ENCODE assay signal across 12 cellular contexts in the genomic region with DNA sequence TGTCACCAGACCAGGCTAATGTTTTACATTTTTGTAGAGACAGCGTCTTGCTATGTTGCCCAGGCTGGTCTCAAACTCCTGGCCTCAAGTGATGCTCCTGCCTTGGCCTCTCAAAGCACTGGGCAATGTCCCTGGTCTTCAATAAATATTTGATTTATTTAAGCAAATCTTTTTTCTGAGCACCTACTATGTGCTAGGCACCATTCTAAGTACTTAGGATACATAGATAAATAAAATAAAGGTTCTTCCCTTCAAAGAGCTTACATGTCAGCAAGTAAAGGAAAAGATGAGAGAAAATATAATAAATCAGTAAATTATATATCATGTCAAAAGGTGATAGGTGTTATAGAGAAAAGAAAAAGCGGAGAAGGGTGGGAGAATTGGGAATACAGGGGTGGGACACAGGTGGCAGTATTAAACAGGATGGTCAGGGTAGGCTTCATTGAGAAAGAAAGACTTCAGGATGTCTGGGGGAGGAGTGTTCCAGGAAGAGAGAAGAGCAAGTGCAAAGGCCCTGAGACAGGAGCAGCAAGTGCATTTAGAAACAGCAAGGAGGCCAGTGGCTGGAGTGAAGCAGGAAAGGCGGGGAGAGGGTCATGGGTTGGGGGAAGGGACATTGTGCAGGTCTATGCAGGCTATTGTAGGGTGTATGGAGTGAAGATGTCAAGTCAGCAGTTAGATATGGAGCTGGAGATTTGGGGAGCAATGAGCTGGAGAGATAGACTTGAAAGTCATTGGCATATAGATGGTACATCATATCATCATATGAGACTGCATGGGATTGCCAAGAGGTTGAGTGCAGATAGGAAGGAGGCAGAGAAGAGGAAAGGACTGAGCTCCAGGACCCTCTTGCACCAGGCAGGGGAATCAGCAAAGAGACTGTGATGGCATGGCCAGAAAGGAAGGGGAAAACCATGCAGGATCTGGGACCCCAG. TPM values are rescaled to one million over a fixed set of nuclear protein-coding genes. Genes with fewer than 3 reads are reported as not detected.
DNase-seq lines count a peak whose midpoint lies in the region; ATAC-seq, FAIRE-seq and TF ChIP-seq lines count a peak whose summit lies in the region.
"Had no signal": no experiment of that assay in that cellular context is flagged by ENCODE, and none has a peak within 500 bp of the region (broad histone marks: within the 10 kb centered on the region; RNA-seq: fewer than 3 reads in every experiment).

No MANE protein-coding gene starts in this region.

- no TSS peak for BruUV-seq in PC-9 (replicated peaks; lab: Mats Ljungman, UMichigan)
- BruUV-seq in HepG2 (replicated peaks; lab: Mats Ljungman, UMichigan): TSS peak; percentile 40

- H3K4me2 ChIP-seq in PC-9 (no peak overlapping the region), HepG2 (ENCODE audit: low read depth, low read length) (0 out of 2 replicates have a peak overlapping the region, but pooled peaks have one; percentile 29)
- H3K4me2 ChIP-seq: BLaER1 had no signal

- in situ Hi-C loops in HepG2 (cut with HindIII; ENCODE audit: extremely low pct_ligation_motif_present, low pct_unique_long_range_greater_than_20kb): no loop called here

- no peaks in the 10 kb centered on the region for H3K9me2 ChIP-seq in PC-9 (ENCODE audit: insufficient read depth)

- H4K20me1 ChIP-seq in PC-9 (ENCODE audit: insufficient read depth): no peaks in the 10 kb centered on the region; the same call in 1 of the 2 replicates
- no peaks in the 10 kb centered on the region for H4K20me1 ChIP-seq in HepG2 (ENCODE audit: insufficient read depth, low read length)
- H4K20me1 ChIP-seq: BLaER1 had no signal

- no peak for DNase-seq in PC-9
- no peak for DNase-seq in HepG2 (ENCODE audit: low spot score)
- DNase-seq in aorta: peak; percentile 3 to 12
- no peak for DNase-seq in DMS153 treated with DMSO at 0.1 percent for 48 hours (lab: John Stamatoyannopoulos, UW; ENCODE audit: unreplicated experiment)
- no peak for DNase-seq in ureter (ENCODE audit: low spot score)
- DNase-seq: AML-193; Caco-2; CD8-positive, alpha-beta memory T cell; HCEC 1CT had no signal

- H3K9ac ChIP-seq in HepG2 (ENCODE audit: insufficient read depth, low read depth, low read length): no peak overlapping the region
- H3K9ac ChIP-seq: BLaER1 had no signal

- H3K27me3 ChIP-seq in PC-9 (ENCODE audit: insufficient read depth, low read depth) (no peaks in the 10 kb centered on the region), HepG2 (ENCODE audit: control insufficient read depth in 1 of 2, insufficient read depth in 2 of 2, low read length in 2 of 2) (no peaks in the 10 kb centered on the region), aorta (ENCODE audit: control insufficient read depth in 1 of 2, insufficient read depth in 2 of 2, low read length in 1 of 2) (no peaks in the 10 kb centered on the region)
- H3K27me3 ChIP-seq: BLaER1 had no signal

- intact Hi-C loops in PC-9 (cut with micrococcal nuclease; ENCODE audit: unreplicated experiment): no loop called here
- intact Hi-C loops in HepG2 (cut with micrococcal nuclease; ENCODE audit: unreplicated experiment): no loop called here
- intact Hi-C loops in aorta (cut with DNase I): no loop called here

- TF ChIP-seq CTCF in HEK293 (tag by site-specific recombination; IDR thresholded peaks at IDR 0.05): no peak
- TF ChIP-seq CTCF in PC-9 (conservative IDR thresholded peaks at IDR 0.05): no peak
- TF ChIP-seq CTCF in HepG2 (CRISPR knock-in tag; IDR thresholded peaks at IDR 0.05): no peak

- no peak overlapping the region for H3K27ac ChIP-seq in HEK293 (ENCODE audit: extremely low read depth, low read depth, low read length)
- H3K27ac ChIP-seq in PC-9: 0 out of 2 replicates have a peak overlapping the region, but pooled peaks have one; percentile 38
- H3K27ac ChIP-seq in HepG2 (ENCODE audit: extremely low read length, insufficient read depth, low read length): no peak overlapping the region
- no peak overlapping the region for H3K27ac ChIP-seq in aorta (ENCODE audit: low read depth in 1 of 2, low read length in 2 of 2)
- H3K27ac ChIP-seq: BLaER1 had no signal

- CTCF ChIA-PET in HEK293 (lab: Yijun Ruan, JAX) (interaction anchor here (0.7 to 1.2 kb wide), 2 partner anchors 15 to 16 kb away, joined by 3 to 5 read pairs; no protein-coding TSS in a partner anchor), PC-9 (lab: Charles Lee) (no interaction called here), HepG2 (lab: Yijun Ruan, JAX; ENCODE audit: low intra/inter-chr PET ratio, low total read pairs) (no interaction called here)

- POLR2A ChIA-PET in HEK293 (lab: Yijun Ruan, JAX) (no interaction called here), PC-9 (lab: Charles Lee; ENCODE audit: unreplicated experiment) (interaction anchor here (0.6 kb wide), 1 partner anchor 21 kb away, joined by 3 read pairs; no protein-coding TSS in a partner anchor), HepG2 (lab: Yijun Ruan, JAX) (interaction anchor here (1.0 to 5.3 kb wide), 11 partner anchors 10 to 47 kb away, joined by 3 to 39 read pairs (median 6); no protein-coding TSS in a partner anchor)

- H3K9me3 ChIP-seq in HEK293 (ENCODE audit: control insufficient read depth, insufficient read depth, low read depth, low read length) (no peaks in the 10 kb centered on the region), PC-9 (ENCODE audit: insufficient read depth, low read depth) (no peaks in the 10 kb centered on the region), HepG2 (ENCODE audit: low read length) (no peaks in the 10 kb centered on the region), aorta (ENCODE audit: control insufficient read depth, low read length) (no peaks in the 10 kb centered on the region)
- H3K9me3 ChIP-seq: BLaER1, Caco-2 had no signal

- ATAC-seq in HepG2 (no peak), aorta (ENCODE audit: low FRiP score) (no peak), GM21619 (IDR thresholded peaks at IDR 0.05; ENCODE audit: unreplicated experiment) (no peak)

- TF ChIP-seq RAD21 in HepG2 (CRISPR knock-in tag; IDR thresholded peaks at IDR 0.05): no peak

- no peak for FAIRE-seq in HepG2 (lab: Jason Lieb, UNC)

- WGBS in HepG2 (ENCODE audit: low lambda C conversion rate): 97% methylated on average over 3 of the region's 3 CpGs
- 99 to 100% methylated on average over 3 of the region's 3 CpGs for WGBS in aorta, 2 donors

- H2AFZ ChIP-seq in PC-9 (no peak overlapping the region), HepG2 (ENCODE audit: low read length) (no peak overlapping the region)

- TF ChIP-seq EP300 in HepG2 (IDR thresholded peaks at IDR 0.05; ENCODE audit: low read depth in 2 of 2, low read length in 2 of 2) (no peak), HepG2 (CRISPR knock-in tag; IDR thresholded peaks at IDR 0.05; ENCODE audit: borderline replicate concordance) (no peak)

- TF ChIP-seq POLR2A in HepG2 (IDR thresholded peaks at IDR 0.05; ENCODE audit: insufficient read depth in 1 of 2, low read depth in 2 of 2, low read length in 2 of 2): no peak

- no peak overlapping the region for H3K4me3 ChIP-seq in HEK293 (ENCODE audit: low read depth, low read length)
- no peak overlapping the region for H3K4me3 ChIP-seq in PC-9
- no peak overlapping the region for H3K4me3 ChIP-seq in HepG2 (replicated peaks in 1 of 3; ENCODE audit: insufficient read depth in 1 of 3, low read depth in 2 of 3, low read length in 3 of 3)
- H3K4me3 ChIP-seq in aorta (ENCODE audit: low read length in 2 of 2): no peak overlapping the region
- H3K4me3 ChIP-seq: BLaER1 had no signal

- H3F3A ChIP-seq in PC-9 (ENCODE audit: insufficient read depth, low read depth): peaks cover 71% of the 10 kb centered on the region

- H3K4me1 ChIP-seq in HEK293 (ENCODE audit: control insufficient read depth, insufficient read depth, low read length) (no peaks in the 10 kb centered on the region), PC-9 (replicated peaks; ENCODE audit: insufficient read depth) (peaks cover 31% of the 10 kb centered on the region), HepG2 (ENCODE audit: insufficient read depth, low read length) (peaks cover 61% of the 10 kb centered on the region), aorta (ENCODE audit: control insufficient read depth in 1 of 2, insufficient read depth in 2 of 2, low read length in 2 of 2) (no peaks in the 10 kb centered on the region)

- no peaks in the 10 kb centered on the region for H3K36me3 ChIP-seq in HEK293 (ENCODE audit: control insufficient read depth in 2 of 2, insufficient read depth in 1 of 2, low read length in 2 of 2)
- peaks cover 69% of the 10 kb centered on the region for H3K36me3 ChIP-seq in PC-9 (ENCODE audit: low read depth)
- H3K36me3 ChIP-seq in HepG2 (replicated peaks in 1 of 2; ENCODE audit: control insufficient read depth in 1 of 2, insufficient read depth in 2 of 2, low read length in 2 of 2): 0 out of 5 replicates have a peak, but pooled peaks cover 0 to 4% of the 10 kb centered on the region in 2 experiments
- no peaks in the 10 kb centered on the region for H3K36me3 ChIP-seq in aorta (ENCODE audit: control insufficient read depth in 1 of 2, insufficient read depth in 2 of 2, low read length in 1 of 2)
- H3K36me3 ChIP-seq: BLaER1 had no signal

- H3K79me2 ChIP-seq in PC-9 (ENCODE audit: low read depth) (peaks cover 97% of the 10 kb centered on the region), HepG2 (ENCODE audit: insufficient read depth, low read length) (no peaks in the 10 kb centered on the region)

RNA-seq across cellular contexts. Expression of a gene that starts 11.3 kb away (rescaled TPM):
- total RNA-seq in PC-9 (2021): 221 and 273 TPM in 2 replicates
- total RNA-seq in HepG2 (2016; rRNA removed; fragmentation: Illumina TruSeq; extraction: Trizol): 18.0 and 25.2 TPM in 2 replicates
- 13.3 and 13.8 TPM in 2 replicates for total RNA-seq in HepG2 (2016; cell fraction: cytosol; rRNA removed; fragmentation: Illumina TruSeq; extraction: Trizol; ENCODE audit: low read depth)
- total RNA-seq in HepG2 (2016; cell fraction: insoluble cytoplasmic fraction; rRNA removed; fragmentation: Illumina TruSeq; extraction: Trizol): 14.4 and 28.1 TPM in 2 replicates
- 23.1 and 25.2 TPM in 2 replicates for total RNA-seq in HepG2 (2016; cell fraction: membrane; rRNA removed; fragmentation: Illumina TruSeq; extraction: Trizol)
- 38.6 and 38.7 TPM in 2 replicates for total RNA-seq in HepG2 (2016; cell fraction: nucleus; rRNA removed; fragmentation: Illumina TruSeq; extraction: Trizol)
- polyA plus RNA-seq in HepG2 (2011; rRNA removed): 50.5 and 50.7 TPM in 2 replicates
- polyA plus RNA-seq in HepG2 (2011; cell fraction: cytosol; rRNA removed): 19.0 and 24.0 TPM in 2 replicates
- 331 and 391 TPM in 2 replicates for polyA plus RNA-seq in HepG2 (2011; cell fraction: nucleus; rRNA removed)
- polyA plus RNA-seq in HepG2 (2012): 15.7 and 38.4 TPM in 2 replicates
- polyA plus RNA-seq in HepG2 (2016; cell fraction: cytosol; fragmentation: Illumina TruSeq; extraction: Trizol; ENCODE audit: low read depth): 15.1 and 15.9 TPM in 2 replicates
- 17.3 and 21.5 TPM in 2 replicates for polyA plus RNA-seq in HepG2 (2016; cell fraction: insoluble cytoplasmic fraction; fragmentation: Illumina TruSeq; extraction: Trizol; ENCODE audit: low read depth)
- polyA plus RNA-seq in HepG2 (2016; cell fraction: membrane; fragmentation: Illumina TruSeq; extraction: Trizol; ENCODE audit: low read depth): 23.7 and 24.5 TPM in 2 replicates
- 84.3 and 87.4 TPM in 2 replicates for polyA plus RNA-seq in HepG2 (2016; cell fraction: nucleus; fragmentation: Illumina TruSeq; extraction: Trizol; ENCODE audit: insufficient read depth, low read depth)
- polyA minus RNA-seq in HepG2 (2011; rRNA and poly(A)+ RNA removed; ENCODE audit: low replicate concordance): 73.4 and 78.1 TPM in 2 replicates
- 10.9 and 17.8 TPM in 2 replicates for polyA minus RNA-seq in HepG2 (2011; cell fraction: cytosol; rRNA and poly(A)+ RNA removed)
- polyA minus RNA-seq in HepG2 (2011; cell fraction: nucleus; rRNA and poly(A)+ RNA removed): 61.9 and 63.1 TPM in 2 replicates
- 10 to 100 TPM; 25.7 to 54.9 TPM for total RNA-seq in aorta
- polyA plus RNA-seq in aorta: 100 to 1,000 TPM in 1 of 2 donors, 1 to 10 TPM in 1; 9.9 to 145 TPM
- total RNA-seq in ureter: 226 TPM
- polyA plus RNA-seq: CD8-positive, alpha-beta memory T cell had no signal

Comparison
In these comparisons a context has a peak if more than half of its experiments do, and no peak if none do; other contexts are left out.
1. DNase-seq: peak in aorta (2 of 2); none in PC-9 (0 of 2), HepG2 (single experiment), DMS153 treated with DMSO at 0.1 percent for 48 hours (single experiment) and ureter (single experiment).